Comparison of ENCODE assay signal across 17 cellular contexts in the genomic region with DNA sequence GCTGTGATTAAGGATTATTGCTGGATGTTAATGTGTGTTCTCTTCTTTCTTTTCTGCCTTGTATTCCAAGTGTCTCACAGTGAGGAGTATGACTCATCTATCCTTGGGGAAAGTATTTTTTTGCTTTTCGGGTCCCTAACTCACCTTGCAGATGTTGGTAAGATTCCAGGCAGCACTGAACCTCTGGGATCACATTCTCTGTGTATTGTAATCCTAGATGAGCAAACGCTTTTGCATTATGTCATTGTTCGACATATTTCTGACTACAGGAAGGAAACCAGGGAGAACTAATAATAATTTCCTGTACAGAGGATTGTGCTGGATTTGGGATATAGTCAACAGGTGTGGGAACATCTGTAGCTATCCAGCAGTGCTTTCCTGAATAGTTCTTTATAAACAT.
DNase-seq lines count a peak whose midpoint lies in the region; ATAC-seq and TF ChIP-seq lines count a peak whose summit lies in the region.
"Had no signal": no experiment of that assay in that cellular context is flagged by ENCODE, and none has a peak within 500 bp of the region (broad histone marks: within the 10 kb centered on the region; RNA-seq: fewer than 3 reads in every experiment).

No MANE protein-coding gene starts in this region.

- TF ChIP-seq CTCF in epithelial cell of esophagus (IDR thresholded peaks at IDR 0.05; ENCODE audit: insufficient read depth, low read depth, low read length, missing control alignments), result no peak

- no peaks in the 10 kb centered on the region for H3K36me3 ChIP-seq in GM23248 (ENCODE audit: low read depth)
- H3K36me3 ChIP-seq in trophoblast cell (ENCODE audit: control insufficient read depth in 1 of 2, insufficient read depth in 2 of 2, low read length in 2 of 2), result peaks cover 2 to 3% of the 10 kb centered on the region in 2 experiments
- H3K36me3 ChIP-seq: pancreas had no signal

- H3K4me3 ChIP-seq in GM23248 (no peak overlapping the region), epithelial cell of esophagus (ENCODE audit: low read length) (no peak overlapping the region), trophoblast cell (ENCODE audit: low read depth, low read length) (no peak overlapping the region)
- H3K4me3 ChIP-seq: pancreas had no signal

- in situ Hi-C loops in GM23248 (cut with MboI), result no loop called here

- no peaks in the 10 kb centered on the region for H3K36me3 Mint-ChIP-seq in activated T-cell treated with anti-CD3 and anti-CD28 coated beads, Interleukin-2, amount 50 U/mL, for 72 hours (ENCODE audit: insufficient read depth in 2 of 2)
- H3K36me3 Mint-ChIP-seq: T-cell had no signal

- peaks cover 0 to 2% of the 10 kb centered on the region in 2 donors for H3K9me3 Mint-ChIP-seq in activated T-cell treated with anti-CD3 and anti-CD28 coated beads, Interleukin-2, amount 50 U/mL, for 72 hours
- H3K9me3 Mint-ChIP-seq: activated T-helper 17 cell treated with anti-CD3 and anti-CD28 coated beads, Interleukin-2, amount 50 U/mL, for 72 hours; T-cell had no signal

- no peak overlapping the region for H4K91ac ChIP-seq in trophoblast cell (ENCODE audit: low read depth, low read length)

- no peak overlapping the region for H3K4ac ChIP-seq in trophoblast cell (ENCODE audit: low read depth, low read length)

- H3K27me3 Mint-ChIP-seq in activated T-cell treated with anti-CD3 and anti-CD28 coated beads, Interleukin-2, amount 50 U/mL, for 72 hours (ENCODE audit: low read depth), result peaks cover 11% of the 10 kb centered on the region

- H3K18ac ChIP-seq in trophoblast cell (ENCODE audit: low read length), result no peak overlapping the region

- H2BK12ac ChIP-seq in trophoblast cell (ENCODE audit: low read length), result no peak overlapping the region

- peaks cover 32% of the 10 kb centered on the region for H3K79me1 ChIP-seq in trophoblast cell (ENCODE audit: low read length)

- no peak overlapping the region for H4K12ac ChIP-seq in trophoblast cell (ENCODE audit: low read depth, low read length)

- H3K4me1 ChIP-seq in GM23248 (ENCODE audit: insufficient read depth) (peaks cover 51% of the 10 kb centered on the region), trophoblast cell (ENCODE audit: control insufficient read depth in 1 of 2, insufficient read depth in 2 of 2, low read length in 2 of 2) (peaks cover 6 to 29% of the 10 kb centered on the region in 2 experiments)

- no peak overlapping the region for H4K8ac ChIP-seq in trophoblast cell (ENCODE audit: low read depth, low read length)

- H3K14ac ChIP-seq in trophoblast cell (ENCODE audit: low read length), result no peak overlapping the region

- H3K27me3 ChIP-seq in GM23248 (replicated peaks; ENCODE audit: insufficient read depth) (no peaks in the 10 kb centered on the region), trophoblast cell (ENCODE audit: insufficient read depth, low read length) (no peaks in the 10 kb centered on the region)
- H3K27me3 ChIP-seq: pancreas had no signal

- H2BK5ac ChIP-seq in trophoblast cell (ENCODE audit: low read depth, low read length, poor library complexity), result no peak overlapping the region

- H4K20me1 ChIP-seq in GM23248 (ENCODE audit: insufficient read depth), result no peaks in the 10 kb centered on the region

- H3K27ac ChIP-seq in GM23248 (no peak overlapping the region), trophoblast cell (ENCODE audit: low read depth, low read length) (peak overlapping the region; percentile 74)
- H3K27ac ChIP-seq: epithelial cell of prostate, pancreas, VCaP had no signal

- H3K23ac ChIP-seq in trophoblast cell (ENCODE audit: low read length), result no peak overlapping the region

- H2AK5ac ChIP-seq in trophoblast cell (ENCODE audit: low read length), result no peak overlapping the region

- no peak overlapping the region for H3K4me3 Mint-ChIP-seq in activated T-cell treated with anti-CD3 and anti-CD28 coated beads, Interleukin-2, amount 50 U/mL, for 72 hours
- H3K4me3 Mint-ChIP-seq: activated T-helper 17 cell treated with anti-CD3 and anti-CD28 coated beads, Interleukin-2, amount 50 U/mL, for 72 hours; B cell; T-cell had no signal

- H2BK120ac ChIP-seq in trophoblast cell (ENCODE audit: insufficient read depth, low read length, poor library complexity), result no peak overlapping the region

- H2AFZ ChIP-seq in GM23248 (no peak overlapping the region), trophoblast cell (ENCODE audit: insufficient read depth, low read length, poor library complexity) (no peak overlapping the region)

- no peaks in the 10 kb centered on the region for H3K4me1 Mint-ChIP-seq in activated T-cell treated with anti-CD3 and anti-CD28 coated beads, Interleukin-2, amount 50 U/mL, for 72 hours (ENCODE audit: low read depth)
- H3K4me1 Mint-ChIP-seq: activated T-helper 17 cell treated with anti-CD3 and anti-CD28 coated beads, Interleukin-2, amount 50 U/mL, for 72 hours; B cell; T-cell had no signal

- H3K4me2 ChIP-seq in GM23248 (ENCODE audit: unreplicated experiment) (peak overlapping the region; percentile 40), trophoblast cell (ENCODE audit: low read length) (no peak overlapping the region)

- H3K79me2 ChIP-seq in GM23248 (ENCODE audit: insufficient read depth), result no peaks in the 10 kb centered on the region
- H3K79me2 ChIP-seq in trophoblast cell (ENCODE audit: control insufficient read depth, insufficient read depth, low read length, poor library complexity), result peaks cover 2% of the 10 kb centered on the region

- H3K27ac Mint-ChIP-seq in activated T-cell treated with anti-CD3 and anti-CD28 coated beads, Interleukin-2, amount 50 U/mL, for 72 hours, result no peak overlapping the region
- H3K27ac Mint-ChIP-seq: activated T-helper 17 cell treated with anti-CD3 and anti-CD28 coated beads, Interleukin-2, amount 50 U/mL, for 72 hours; B cell; T-cell had no signal

- H3F3A ChIP-seq in GM23248 (ENCODE audit: insufficient read depth), result peaks cover 32% of the 10 kb centered on the region

- H3K9me2 ChIP-seq in GM23248 (ENCODE audit: insufficient read depth), result no peaks in the 10 kb centered on the region

- no peak for ATAC-seq in HG03432 (IDR thresholded peaks at IDR 0.05; ENCODE audit: unreplicated experiment)
- ATAC-seq in activated T-cell treated with anti-CD3 and anti-CD28 coated beads, Interleukin-2, amount 50 U/mL, for 72 hours (replicated peaks in 1 of 2), result no peak
- ATAC-seq: activated T-helper 17 cell treated with anti-CD3 and anti-CD28 coated beads, Interleukin-2, amount 50 U/mL, for 72 hours; pancreas; stimulated activated naive CD8-positive, alpha-beta T cell treated with anti-CD3 and anti-CD28 coated beads, Interleukin-15, Interleukin-2, amounts not matched to agents 100 U/mL and 50 U/mL, for 24 hours; T-cell had no signal

- DNase-seq in GM23248 (peak; percentile 48), epithelial cell of esophagus (ENCODE audit: low read depth) (peak; percentile 65), trophoblast cell (peak; percentile 14 to 57), amygdala (lab: John Stamatoyannopoulos, UW) (no peak), inferior parietal cortex (ENCODE audit: extremely low spot score) (no peak)
- no peak for DNase-seq in activated T-cell treated with anti-CD3 and anti-CD28 coated beads, Interleukin-2, amount 50 U/mL, for 72 hours
- DNase-seq: NCI-H187; NCI-H524; pancreas; stimulated activated naive CD8-positive, alpha-beta T cell treated with anti-CD3 and anti-CD28 coated beads, Interleukin-15, Interleukin-2, amounts not matched to agents 100 U/mL and 50 U/mL, for 24 hours; T-cell had no signal

- H3K9ac ChIP-seq in GM23248, result no peak overlapping the region
- H3K9ac ChIP-seq in trophoblast cell (ENCODE audit: low read length), result no peak overlapping the region

- no peaks in the 10 kb centered on the region for H3K9me3 ChIP-seq in GM23248 (ENCODE audit: low read depth)
- H3K9me3 ChIP-seq in trophoblast cell (ENCODE audit: insufficient read depth, low read depth, low read length), result peaks cover 4% of the 10 kb centered on the region
- H3K9me3 ChIP-seq: pancreas had no signal

- 24 to 25% methylated on average over 3 of the region's 3 CpGs for WGBS in GM23248 (ENCODE audit: low coverage in 1 of 2, low lambda C conversion rate in 2 of 2, missing lambda C conversion rate in 2 of 2), 2 experiments
- no CpG with 5 or more reads among the region's 3 CpGs for WGBS in trophoblast cell (ENCODE audit: extremely low coverage, insufficient coverage, insufficient read length)

TF ChIP-seq in PFSK-1, 5 proteins besides CTCF, POLR2A, EP300 and RAD21:
- TF ChIP-seq FOXP2 (optimal IDR thresholded peaks at IDR 0.05; ENCODE audit: borderline replicate concordance, extremely low read depth, extremely low read length, insufficient read depth) (no peak), REST (IDR thresholded peaks at IDR 0.05; ENCODE audit: insufficient read depth in 1 of 2, low read depth in 2 of 2, low read length in 2 of 2) (peak; percentile 68 to 81; a peak in 3 of 4 replicates), POLR2AphosphoS5 (IDR thresholded peaks at IDR 0.05; ENCODE audit: low read depth, low read length) (no peak)

Comparison
In these comparisons a context has a peak if more than half of its experiments do, and no peak if none do; other contexts are left out.
1. DNase-seq: peak in GM23248 (single experiment), epithelial cell of esophagus (single experiment) and trophoblast cell (2 of 2); none in amygdala (0 of 56), inferior parietal cortex (single experiment) and activated T-cell treated with anti-CD3 and anti-CD28 coated beads, Interleukin-2, amount 50 U/mL, for 72 hours (0 of 2).